Comparison of ENCODE assay signal across 23 cellular contexts in the genomic region with DNA sequence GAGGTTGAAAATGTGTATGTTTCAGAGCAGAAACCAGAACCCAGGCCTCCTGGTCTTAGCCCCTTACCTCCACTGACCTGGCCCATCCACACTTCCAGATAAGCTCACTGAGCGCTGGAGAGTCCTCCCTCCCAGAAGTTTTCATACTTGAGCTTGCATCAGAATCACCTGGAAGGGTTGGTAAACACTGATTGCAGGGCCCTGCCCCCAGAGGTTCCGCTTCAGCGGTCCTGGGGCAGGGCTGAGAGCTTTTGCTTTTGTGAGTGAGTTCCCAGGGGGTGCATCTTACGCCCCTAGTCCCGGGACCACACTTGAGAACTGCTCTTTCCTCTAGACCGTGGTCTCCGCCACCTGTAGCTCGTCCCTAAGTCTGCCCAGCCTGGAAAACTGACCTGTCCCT. TPM values are rescaled to one million over a fixed set of nuclear protein-coding genes. Genes with fewer than 3 reads are reported as not detected.
"Had no signal": no experiment of that assay in that cellular context is flagged by ENCODE, and none has a peak within 500 bp of the region (broad histone marks: within the 10 kb centered on the region; RNA-seq: fewer than 3 reads in every experiment).

No MANE protein-coding gene starts in this region.

- H3K27me3 ChIP-seq: adrenal gland, cardiac muscle cell, esophagus squamous epithelium, right atrium auricular region had no signal

- H3K4me3 Mint-ChIP-seq: activated CD4-positive, alpha-beta T cell treated with anti-CD3 and anti-CD28 coated beads, Interleukin-2, amount 10 ng/mL, durations not matched to agents 24 days and 14 days; activated CD8-positive, alpha-beta T cell treated with anti-CD3 and anti-CD28 coated beads, Interleukin-2, amount 10 ng/mL, durations not matched to agents 7 days and 5 days; activated naive CD4-positive, alpha-beta T cell treated with anti-CD3 and anti-CD28 coated beads, Interleukin-2, amount 50 U/mL, for 24 hours; natural killer cell treated with Interleukin-12 subunit alpha and Interleukin-12 subunit beta and Interleukin-15 and Interleukin-18, amount 100 ng/mL, for 72 hours; type B pancreatic cell had no signal

- DNase-seq: activated B cell treated with CpG ODN at 0.5 μM for 24 hours; activated CD4-positive, alpha-beta T cell treated with anti-CD3 and anti-CD28 coated beads, Interleukin-2, amount 10 ng/mL, durations not matched to agents 24 days and 14 days; activated CD8-positive, alpha-beta memory T cell treated with anti-CD3 and anti-CD28 coated beads, Interleukin-2, amount 50 U/mL, for 4 hours; activated CD8-positive, alpha-beta T cell treated with anti-CD3 and anti-CD28 coated beads, Interleukin-2, amount 10 ng/mL, durations not matched to agents 7 days and 5 days; activated effector memory CD4-positive, alpha-beta T cell treated with anti-CD3 and anti-CD28 coated beads, Interleukin-2, amount 50 U/mL, for 16 hours; activated T-cell treated with anti-CD3 and anti-CD28 coated beads, Interleukin-2, amount 50 U/mL, for 48 hours; adrenal gland; esophagus squamous epithelium; glutamatergic neuron; hypothalamus; posterior cingulate gyrus; T-helper 2 cell had no signal

- H3K36me3 Mint-ChIP-seq: natural killer cell treated with Interleukin-12 subunit alpha and Interleukin-12 subunit beta and Interleukin-15 and Interleukin-18, amount 100 ng/mL, for 72 hours; type B pancreatic cell had no signal

- H3K36me3 ChIP-seq: adrenal gland, cardiac muscle cell had no signal

- H3K27me3 Mint-ChIP-seq: activated B cell treated with CpG ODN at 0.5 μM for 24 hours; activated CD4-positive, alpha-beta T cell treated with anti-CD3 and anti-CD28 coated beads, Interleukin-2, amount 10 ng/mL, durations not matched to agents 24 days and 14 days; activated naive CD4-positive, alpha-beta T cell treated with anti-CD3 and anti-CD28 coated beads, Interleukin-2, amount 50 U/mL, for 24 hours; natural killer cell treated with Interleukin-12 subunit alpha and Interleukin-12 subunit beta and Interleukin-15 and Interleukin-18, amount 100 ng/mL, for 72 hours had no signal

- H3K4me3 ChIP-seq: adrenal gland, cardiac muscle cell, esophagus squamous epithelium, right atrium auricular region, smooth muscle cell had no signal

- H3K27ac Mint-ChIP-seq: activated B cell treated with CpG ODN at 0.5 μM for 24 hours; activated CD4-positive, alpha-beta T cell treated with anti-CD3 and anti-CD28 coated beads, Interleukin-2, amount 10 ng/mL, durations not matched to agents 24 days and 14 days; activated CD8-positive, alpha-beta T cell treated with anti-CD3 and anti-CD28 coated beads, Interleukin-2, amount 10 ng/mL, durations not matched to agents 7 days and 5 days; activated naive CD4-positive, alpha-beta T cell treated with anti-CD3 and anti-CD28 coated beads, Interleukin-2, amount 50 U/mL, for 24 hours; natural killer cell treated with Interleukin-12 subunit alpha and Interleukin-12 subunit beta and Interleukin-15 and Interleukin-18, amount 100 ng/mL, for 72 hours; type B pancreatic cell had no signal

- H3K4me1 Mint-ChIP-seq: activated CD4-positive, alpha-beta T cell treated with anti-CD3 and anti-CD28 coated beads, Interleukin-2, amount 10 ng/mL, durations not matched to agents 24 days and 14 days; activated naive CD4-positive, alpha-beta T cell treated with anti-CD3 and anti-CD28 coated beads, Interleukin-2, amount 50 U/mL, for 24 hours had no signal

- FAIRE-seq: colon had no signal

- ATAC-seq: activated CD8-positive, alpha-beta T cell treated with anti-CD3 and anti-CD28 coated beads, Interleukin-2, amount 10 ng/mL, durations not matched to agents 7 days and 5 days; natural killer cell treated with Interleukin-12 subunit alpha and Interleukin-12 subunit beta and Interleukin-15 and Interleukin-18, amount 100 ng/mL, for 72 hours had no signal

- H3K27ac ChIP-seq: cardiac muscle cell, esophagus squamous epithelium had no signal

- H3K9me3 Mint-ChIP-seq: activated B cell treated with CpG ODN at 0.5 μM for 24 hours; activated CD4-positive, alpha-beta T cell treated with anti-CD3 and anti-CD28 coated beads, Interleukin-2, amount 10 ng/mL, durations not matched to agents 24 days and 14 days; activated naive CD4-positive, alpha-beta T cell treated with anti-CD3 and anti-CD28 coated beads, Interleukin-2, amount 50 U/mL, for 24 hours; natural killer cell treated with Interleukin-12 subunit alpha and Interleukin-12 subunit beta and Interleukin-15 and Interleukin-18, amount 100 ng/mL, for 72 hours had no signal

- H3K9me3 ChIP-seq: adrenal gland, esophagus squamous epithelium, right atrium auricular region had no signal

RNA-seq across cellular contexts. Expression of a gene that starts 40.1 kb away (rescaled TPM):
- total RNA-seq: activated B cell treated with CpG ODN at 0.5 μM for 24 hours; cardiac muscle cell; fibroblast of villous mesenchyme; kidney epithelial cell; liver; mesenteric fat pad; natural killer cell treated with Interleukin-12 subunit alpha and Interleukin-12 subunit beta and Interleukin-15 and Interleukin-18, amount 100 ng/mL, for 72 hours; right atrium auricular region; smooth muscle cell had no signal
- polyA plus RNA-seq: cardiac muscle cell, liver, smooth muscle cell had no signal
